In the genomic region with DNA sequence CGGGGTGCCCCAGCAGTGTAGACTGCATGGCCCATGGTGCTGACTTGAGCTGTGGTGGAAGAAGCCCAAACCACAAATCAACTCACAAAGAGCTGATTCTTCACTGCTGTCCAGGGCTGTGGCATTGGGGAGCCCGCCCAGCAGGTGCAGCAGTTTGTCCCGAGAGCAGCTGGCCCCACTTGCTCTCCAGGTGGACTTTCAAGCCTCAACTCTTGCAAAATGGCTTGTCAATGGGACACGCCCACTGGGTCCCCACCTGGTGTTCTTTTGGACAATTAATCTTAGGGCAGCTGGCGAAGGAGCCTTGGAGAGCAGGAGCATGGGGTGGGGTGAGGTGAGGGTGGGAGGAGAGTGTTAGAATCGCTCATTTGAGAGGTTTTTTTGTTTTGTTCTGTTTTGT, we compare ENCODE assay signal across 15 cellular contexts.
DNase-seq lines count a peak whose midpoint lies in the region; ATAC-seq and TF ChIP-seq lines count a peak whose summit lies in the region.
"Had no signal": no experiment of that assay in that cellular context is flagged by ENCODE, and none has a peak within 500 bp of the region (broad histone marks: within the 10 kb centered on the region; RNA-seq: fewer than 3 reads in every experiment).

No MANE protein-coding gene starts in this region.

- no peaks in the 10 kb centered on the region for H3K27me3 ChIP-seq in GM06990 (replicated peaks; ENCODE audit: control insufficient read depth, insufficient read depth, low read length)
- H3K27me3 ChIP-seq in WERI-Rb-1 (ENCODE audit: insufficient read depth, low read depth, severe bottlenecking), result no peaks in the 10 kb centered on the region

- H3K36me3 ChIP-seq in GM06990 (ENCODE audit: control insufficient read depth, insufficient read depth, low read length) (no peaks in the 10 kb centered on the region), WERI-Rb-1 (no peaks in the 10 kb centered on the region)

- no peak overlapping the region for H3K4me3 ChIP-seq in GM06990 (replicated peaks; ENCODE audit: low read depth, low read length)
- no peak overlapping the region for H3K4me3 ChIP-seq in WERI-Rb-1 (ENCODE audit: low read depth, low read length)
- H3K4me3 ChIP-seq: GM23338, SK-N-MC had no signal

- DNase-seq in DMS53 (lab: John Stamatoyannopoulos, UW) (peak; percentile 7), DMS53 treated with DMSO at 0.1 percent for 48 hours (lab: John Stamatoyannopoulos, UW; ENCODE audit: unreplicated experiment) (no peak), GM06990 (ENCODE audit: extremely low read depth, insufficient read length) (peak; percentile 18), NCI-H2107 treated with DMSO at 0.1 percent for 48 hours (lab: John Stamatoyannopoulos, UW; ENCODE audit: unreplicated experiment) (peak; percentile 46), WERI-Rb-1 (peak; percentile 79), cortex of kidney (lab: John Stamatoyannopoulos, UW) (no peak), anterior cingulate cortex (lab: John Stamatoyannopoulos, UW) (no peak)
- DNase-seq: DMS 273 treated with DMSO at 0.1 percent for 48 hours, NCI-H1092 treated with DMSO at 0.1 percent for 48 hours, NCI-H2029, NCI-H526 treated with DMSO at 0.1 percent for 48 hours had no signal

- TF ChIP-seq CTCF in GM06990 (IDR thresholded peaks at IDR 0.05; ENCODE audit: insufficient read depth, low read length, poor library complexity, severe bottlenecking) (no peak), WERI-Rb-1 (IDR thresholded peaks at IDR 0.05; ENCODE audit: low read depth, low read length) (no peak)

- H3K27ac ChIP-seq in WERI-Rb-1, result peak overlapping the region; percentile 43
- H3K27ac ChIP-seq: 22Rv1, SK-N-MC had no signal

- H3K9me3 ChIP-seq in WERI-Rb-1 (ENCODE audit: severe bottlenecking), result peaks cover 10% of the 10 kb centered on the region

- ATAC-seq in HG02938 (IDR thresholded peaks at IDR 0.05; ENCODE audit: unreplicated experiment), result no peak
- ATAC-seq: GM23338 had no signal

Comparison
In these comparisons a context has a peak if more than half of its experiments do, and no peak if none do; other contexts are left out.
1. DNase-seq: peak in DMS53 (single experiment), GM06990 (single experiment), NCI-H2107 treated with DMSO at 0.1 percent for 48 hours (single experiment) and WERI-Rb-1 (single experiment); none in DMS53 treated with DMSO at 0.1 percent for 48 hours (single experiment), cortex of kidney (single experiment) and anterior cingulate cortex (0 of 58).